25 cellular contexts compared by ENCODE assay signal in the genomic region with DNA sequence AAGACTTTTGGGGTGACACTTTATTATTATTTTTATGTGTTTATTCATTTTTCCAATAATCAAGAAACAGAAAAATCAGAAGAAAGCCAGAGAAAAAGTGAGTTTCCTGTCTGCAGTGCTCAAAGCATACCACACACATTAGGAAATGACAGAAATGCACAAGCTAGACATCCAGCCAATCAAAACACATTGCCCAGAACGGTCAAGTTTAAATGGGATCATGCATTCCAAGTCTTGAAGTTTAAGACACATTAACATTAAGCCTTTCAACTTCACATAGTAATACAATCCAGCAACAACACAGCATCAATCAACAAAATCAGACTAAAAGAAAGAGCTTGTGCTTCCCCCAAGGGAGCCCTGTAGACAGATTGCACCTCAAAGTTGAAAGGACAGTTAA. TPM values are rescaled to one million over a fixed set of nuclear protein-coding genes. Genes with fewer than 3 reads are reported as not detected.
DNase-seq lines count a peak whose midpoint lies in the region; ATAC-seq and TF ChIP-seq lines count a peak whose summit lies in the region.
"Had no signal": no experiment of that assay in that cellular context is flagged by ENCODE, and none has a peak within 500 bp of the region (broad histone marks: within the 10 kb centered on the region; RNA-seq: fewer than 3 reads in every experiment).

No MANE protein-coding gene starts in this region.

- H3F3A ChIP-seq in smooth muscle cell (ENCODE audit: low read depth), result peaks cover 31% of the 10 kb centered on the region

- H3K27me3 ChIP-seq in smooth muscle cell (ENCODE audit: low read depth) (no peaks in the 10 kb centered on the region), body of pancreas (no peaks in the 10 kb centered on the region)
- H3K27me3 ChIP-seq: SJCRH30 had no signal

- no peak for TF ChIP-seq CTCF in astrocyte of the spinal cord (IDR thresholded peaks at IDR 0.05; ENCODE audit: low read depth, low read length)
- TF ChIP-seq CTCF in fibroblast of villous mesenchyme (IDR thresholded peaks at IDR 0.05; ENCODE audit: insufficient read depth, low read depth, low read length), result no peak
- no peak for TF ChIP-seq CTCF in smooth muscle cell (IDR thresholded peaks at IDR 0.05; ENCODE audit: borderline replicate concordance, insufficient read depth, poor library complexity, severe bottlenecking)
- no peak for TF ChIP-seq CTCF in body of pancreas (IDR thresholded peaks at IDR 0.05)

- peak overlapping the region; percentile 55 for H3K4me2 ChIP-seq in smooth muscle cell
- H3K4me2 ChIP-seq: PC-9 had no signal

- H2AFZ ChIP-seq in smooth muscle cell (ENCODE audit: low read depth), result no peak overlapping the region
- H2AFZ ChIP-seq: PC-9 had no signal

- H3K4me3 ChIP-seq in astrocyte of the spinal cord (ENCODE audit: low read depth, low read length), result no peak overlapping the region
- H3K4me3 ChIP-seq in fibroblast of villous mesenchyme (ENCODE audit: low read depth, low read length), result no peak overlapping the region
- no peak overlapping the region for H3K4me3 ChIP-seq in smooth muscle cell
- no peak overlapping the region for H3K4me3 ChIP-seq in body of pancreas
- H3K4me3 ChIP-seq: PC-9, SJCRH30 had no signal

- no peaks in the 10 kb centered on the region for H3K9me3 ChIP-seq in smooth muscle cell (replicated peaks; ENCODE audit: low read depth)
- no peaks in the 10 kb centered on the region for H3K9me3 ChIP-seq in body of pancreas
- H3K9me3 ChIP-seq: neutrophil, SJCRH30 had no signal

- DNase-seq in GM03348 (ENCODE audit: low spot score), result peak; percentile 67
- peak; percentile 87 for DNase-seq in astrocyte of the spinal cord (ENCODE audit: low read depth, low spot score)
- peak; percentile 71 for DNase-seq in fibroblast of villous mesenchyme (ENCODE audit: low read depth)
- DNase-seq in smooth muscle cell (lab: John Stamatoyannopoulos, UW; ENCODE audit: unreplicated experiment), result no peak
- DNase-seq in cerebellum (ENCODE audit: low spot score), result no peak
- no peak for DNase-seq in body of pancreas
- no peak for DNase-seq in stimulated activated CD4-positive, alpha-beta T cell treated with anti-CD3 and anti-CD28 coated beads, Interleukin-4, amount 100 ng/mL, for 1 hour
- DNase-seq: activated CD4-positive, CD25-positive, alpha-beta regulatory T cell; cortex of kidney; GF-D8; hippocampal formation; MV-4-11; NCI-H1930; NCI-H524; PC-9; SJCRH30; substantia nigra had no signal

- TF ChIP-seq POLR2A in body of pancreas (IDR thresholded peaks at IDR 0.05), result no peak

- intact Hi-C loops in body of pancreas (cut with DNase I), result no loop called here

- WGBS in smooth muscle cell (ENCODE audit: low lambda C conversion rate), result 0% methylated on average over 1 of the region's 1 CpG
- 11 to 18% methylated on average over 1 of the region's 1 CpG for WGBS in body of pancreas, 2 donors

- H3K4me1 ChIP-seq in smooth muscle cell (ENCODE audit: low read depth) (peaks cover 49% of the 10 kb centered on the region), body of pancreas (peaks cover 9% of the 10 kb centered on the region)

- H3K27ac ChIP-seq in smooth muscle cell (ENCODE audit: low read depth) (peak overlapping the region; percentile 63), body of pancreas (no peak overlapping the region)
- H3K27ac ChIP-seq: neutrophil, PC-9, SJCRH30 had no signal

- no peaks in the 10 kb centered on the region for H3K79me2 ChIP-seq in smooth muscle cell (ENCODE audit: low read depth)

- ATAC-seq in body of pancreas (no peak), GM21526 (IDR thresholded peaks at IDR 0.05; ENCODE audit: low FRiP score, unreplicated experiment) (no peak)
- ATAC-seq: sciatic nerve had no signal

- no peaks in the 10 kb centered on the region for H4K20me1 ChIP-seq in smooth muscle cell (ENCODE audit: low read depth)

- no peaks in the 10 kb centered on the region for H3K36me3 ChIP-seq in smooth muscle cell (ENCODE audit: low read depth)
- no peaks in the 10 kb centered on the region for H3K36me3 ChIP-seq in body of pancreas (replicated peaks in 1 of 2; ENCODE audit: insufficient read depth in 1 of 2, low read depth in 2 of 2)
- H3K36me3 ChIP-seq: neutrophil had no signal

- in situ Hi-C loops in astrocyte of the spinal cord (cut with HindIII; ENCODE audit: low sequenced_read_pairs), result no loop called here

- H3K9ac ChIP-seq in smooth muscle cell (ENCODE audit: low read depth), result no peak overlapping the region

RNA-seq across cellular contexts. Expression of a gene that starts 28.7 kb away (rescaled TPM):
- total RNA-seq in fibroblast of villous mesenchyme (12.1 and 20.0 TPM in 2 replicates), smooth muscle cell (not detected in 2 replicates), cerebellum (0.27 TPM), body of pancreas (10 to 100 TPM in 1 of 2 donors, 1 to 10 TPM in 1; 7.8 to 36.6 TPM)
- polyA plus RNA-seq in smooth muscle cell, result not detected in 2 replicates
- total RNA-seq: PC-9; T-helper 2 cell treated with Interferon-gamma antibody and Interleukin-4, amounts not matched to agents 100 ng/mL and 5 ng/mL, for 36 hours had no signal

RNA-seq across cellular contexts. Expression of a gene that starts 55.1 kb away (rescaled TPM):
- total RNA-seq in fibroblast of villous mesenchyme (under 0.01 TPM in 1 of 2 replicates, not detected in the other), smooth muscle cell (0.58 and 0.72 TPM in 2 replicates), cerebellum (1.3 TPM), body of pancreas (not detected)
- 0.26 and 0.42 TPM in 2 replicates for polyA plus RNA-seq in smooth muscle cell
- total RNA-seq: epithelial cell of proximal tubule; H1; kidney epithelial cell; PC-9; SJCRH30; T-helper 2 cell treated with Interferon-gamma antibody and Interleukin-4, amounts not matched to agents 100 ng/mL and 5 ng/mL, for 36 hours had no signal
- polyA plus RNA-seq: BJ, H1 had no signal

Comparison
In these comparisons a context has a peak if more than half of its experiments do, and no peak if none do; other contexts are left out.
1. DNase-seq: peak in GM03348 (single experiment), astrocyte of the spinal cord (single experiment) and fibroblast of villous mesenchyme (single experiment); none in smooth muscle cell (single experiment), cerebellum (single experiment), body of pancreas (0 of 4) and stimulated activated CD4-positive, alpha-beta T cell treated with anti-CD3 and anti-CD28 coated beads, Interleukin-4, amount 100 ng/mL, for 1 hour (single experiment).